Comparison of ENCODE assay signal across 1 cellular context in genomic region chr19:58572818-58573657, GRCh38.
TF ChIP-seq lines count a peak whose summit lies in the region.

TSS of gene MZF1 (minus strand) at chr19:58573335. CDS start at chr19:58571389, 1,946 bp downstream.

TF ChIP-seq in K562, 482 proteins besides CTCF, POLR2A, EP300 and RAD21 (continued from another document and continues in another):
- TF ChIP-seq CHCHD3 (CRISPR knock-in tag; IDR thresholded peaks at IDR 0.05) = no peak
- TF ChIP-seq U2AF1 (optimal IDR thresholded peaks at IDR 0.05; ENCODE audit: low read depth, low read length) = no peak
- no peak for TF ChIP-seq HMG20A (CRISPR knock-in tag; conservative IDR thresholded peaks at IDR 0.05)
- TF ChIP-seq CBX1 (IDR thresholded peaks at IDR 0.05; ENCODE audit: low read depth) = no peak
- TF ChIP-seq KAT2B (IDR thresholded peaks at IDR 0.05; ENCODE audit: low read depth, low read length) = no peak
- TF ChIP-seq HOMEZ (CRISPR knock-in tag; IDR thresholded peaks at IDR 0.05) = no peak
- TF ChIP-seq ZBTB12 (CRISPR knock-in tag; IDR thresholded peaks at IDR 0.05) = peak; percentile 93
- TF ChIP-seq RFX5 (IDR thresholded peaks at IDR 0.05; ENCODE audit: low read depth, low read length) = no peak
- no peak for TF ChIP-seq BRCA1 (IDR thresholded peaks at IDR 0.05)
- no peak for TF ChIP-seq BRCA1 (CRISPR knock-in tag; IDR thresholded peaks at IDR 0.05)
- TF ChIP-seq L3MBTL2 (IDR thresholded peaks at IDR 0.05) = peak; percentile 82
- no peak for TF ChIP-seq CCNT2 (IDR thresholded peaks at IDR 0.05; ENCODE audit: borderline replicate concordance, extremely low read depth, insufficient read length, low read depth, low read length)
- TF ChIP-seq SIX5 (IDR thresholded peaks at IDR 0.05; ENCODE audit: borderline replicate concordance in 1 of 2, insufficient read depth in 1 of 2, low read depth in 1 of 2, low read length in 2 of 2) = peak; percentile 46 to 71; a peak in 3 of 4 replicates
- peak; percentile 78; the same call in 1 of the 2 replicates for TF ChIP-seq ZNF12 (CRISPR knock-in tag; IDR thresholded peaks at IDR 0.05)
- no peak for TF ChIP-seq ZNF23 (CRISPR knock-in tag; IDR thresholded peaks at IDR 0.05)
- TF ChIP-seq SMARCA4 (IDR thresholded peaks at IDR 0.05) = peak; percentile 8; the same call in 1 of the 2 replicates
- peak; percentile 84; the same call in 1 of the 2 replicates for TF ChIP-seq DNMT1 (IDR thresholded peaks at IDR 0.05)
- no peak for TF ChIP-seq ZNF780A (CRISPR knock-in tag; IDR thresholded peaks at IDR 0.05)
- TF ChIP-seq ZSCAN32 (CRISPR knock-in tag; IDR thresholded peaks at IDR 0.05) = no peak
- TF ChIP-seq BHLHE40 (IDR thresholded peaks at IDR 0.05; ENCODE audit: low read length) = peak; percentile 35; the same call in 1 of the 2 replicates
- peak; percentile 82 for TF ChIP-seq MBD2 (IDR thresholded peaks at IDR 0.05; ENCODE audit: borderline replicate concordance, low read depth)
- TF ChIP-seq ZNF121 (CRISPR knock-in tag; conservative IDR thresholded peaks at IDR 0.05) = no peak
- TF ChIP-seq KLF10 (CRISPR knock-in tag; IDR thresholded peaks at IDR 0.05) = no peak
- TF ChIP-seq HNRNPL (IDR thresholded peaks at IDR 0.05; ENCODE audit: low read depth, low read length) = no peak
- no peak for TF ChIP-seq GTF3C2 (IDR thresholded peaks at IDR 0.05; ENCODE audit: borderline replicate concordance, extremely low read depth, insufficient read length)
- no peak for TF ChIP-seq NCOA2 (IDR thresholded peaks at IDR 0.05; ENCODE audit: partially characterized antibody in 2 of 2)
- TF ChIP-seq ZNF668 (CRISPR knock-in tag; IDR thresholded peaks at IDR 0.05) = no peak
- TF ChIP-seq MGA (IDR thresholded peaks at IDR 0.05) = no peak
- peak; percentile 78 for TF ChIP-seq CREB3L1 (IDR thresholded peaks at IDR 0.05; ENCODE audit: borderline replicate concordance, low read depth)
- TF ChIP-seq CLOCK (CRISPR knock-in tag; IDR thresholded peaks at IDR 0.05; ENCODE audit: borderline replicate concordance) = no peak
- TF ChIP-seq ZNF143 (CRISPR knock-in tag; IDR thresholded peaks at IDR 0.05) = peak; percentile 93
- no peak for TF ChIP-seq ZNF444 (CRISPR knock-in tag; IDR thresholded peaks at IDR 0.05)
- peak; percentile 73 for TF ChIP-seq PHF8 (IDR thresholded peaks at IDR 0.05; ENCODE audit: borderline replicate concordance, low read length)
- no peak for TF ChIP-seq PHTF2 (CRISPR knock-in tag; IDR thresholded peaks at IDR 0.05)
- no peak for TF ChIP-seq SAFB2 (IDR thresholded peaks at IDR 0.05; ENCODE audit: borderline replicate concordance, low read depth, low read length, severe bottlenecking)
- TF ChIP-seq JUND (IDR thresholded peaks at IDR 0.05; ENCODE audit: borderline replicate concordance, low read depth, low read length) = peak; percentile 85
- TF ChIP-seq JUND (tag; IDR thresholded peaks at IDR 0.05; ENCODE audit: borderline replicate concordance, low read depth, low read length) = peak; percentile 81; the same call in 1 of the 3 replicates
- TF ChIP-seq ZNF133 (CRISPR knock-in tag; IDR thresholded peaks at IDR 0.05) = no peak
- TF ChIP-seq CBX8 (IDR thresholded peaks at IDR 0.05; ENCODE audit: borderline replicate concordance, extremely low read depth, low read depth, low read length, poor library complexity, severe bottlenecking) = no peak
- peak; percentile 68 for TF ChIP-seq NBN (IDR thresholded peaks at IDR 0.05; ENCODE audit: low read depth)
- TF ChIP-seq ZNF436 (CRISPR knock-in tag; IDR thresholded peaks at IDR 0.05) = no peak
- TF ChIP-seq NONO (IDR thresholded peaks at IDR 0.05; ENCODE audit: low read depth in 2 of 2, low read length in 1 of 2) = no peak
- TF ChIP-seq ZNF146 (CRISPR knock-in tag; IDR thresholded peaks at IDR 0.05; ENCODE audit: unreplicated experiment) = no peak
